ENCODE assay signal across 2 cellular contexts in the genomic region with DNA sequence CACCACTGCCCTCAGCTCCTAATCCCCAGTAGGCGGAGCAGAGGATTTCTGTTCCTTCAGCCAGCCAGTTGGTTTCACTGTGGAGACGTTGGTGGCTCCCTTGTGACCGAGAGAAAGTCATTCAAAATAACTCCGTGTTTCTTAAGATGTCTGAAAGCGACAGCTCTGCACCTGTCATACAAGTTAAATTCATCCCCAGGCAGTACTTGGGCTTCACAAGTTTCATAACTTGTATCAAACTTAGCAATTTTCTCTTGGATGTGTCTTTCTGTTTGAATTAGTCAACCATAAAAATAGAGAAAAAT.
TF ChIP-seq lines count a peak whose summit lies in the region.

No MANE protein-coding gene starts in this region.

TF ChIP-seq in SK-N-SH, 30 proteins besides CTCF, POLR2A, EP300 and RAD21 (continued from another document):
- no peak for TF ChIP-seq USF1 (IDR thresholded peaks at IDR 0.05; ENCODE audit: borderline replicate concordance, low read depth)

TF ChIP-seq in SK-N-SH treated with all-trans-retinoic acid at 6 μM for 48 hours, 23 proteins besides CTCF, POLR2A, EP300 and RAD21 (continued from another document):
- TF ChIP-seq PATZ1 (CRISPR knock-in tag; IDR thresholded peaks at IDR 0.05; ENCODE audit: borderline replicate concordance) = no peak
- TF ChIP-seq CREB5 (CRISPR knock-in tag; IDR thresholded peaks at IDR 0.05; ENCODE audit: low read depth) = no peak
- TF ChIP-seq ISL1 (CRISPR knock-in tag; IDR thresholded peaks at IDR 0.05) = no peak
- no peak for TF ChIP-seq BACH2 (CRISPR knock-in tag; IDR thresholded peaks at IDR 0.05; ENCODE audit: borderline replicate concordance)
- TF ChIP-seq POU6F1 (CRISPR knock-in tag; IDR thresholded peaks at IDR 0.05; ENCODE audit: borderline replicate concordance, low read depth) = no peak
- TF ChIP-seq ZNF70 (CRISPR knock-in tag; IDR thresholded peaks at IDR 0.05) = no peak
- TF ChIP-seq ESRRG (CRISPR knock-in tag; IDR thresholded peaks at IDR 0.05) = no peak
- no peak for TF ChIP-seq ZFP30 (CRISPR knock-in tag; IDR thresholded peaks at IDR 0.05)
TF ChIP-seq in SK-N-SH treated with all-trans-retinoic acid at 6 μM for 48 hours: peak in this region for 0.
